ENCODE assay signal across 1 cellular context in the genomic region with DNA sequence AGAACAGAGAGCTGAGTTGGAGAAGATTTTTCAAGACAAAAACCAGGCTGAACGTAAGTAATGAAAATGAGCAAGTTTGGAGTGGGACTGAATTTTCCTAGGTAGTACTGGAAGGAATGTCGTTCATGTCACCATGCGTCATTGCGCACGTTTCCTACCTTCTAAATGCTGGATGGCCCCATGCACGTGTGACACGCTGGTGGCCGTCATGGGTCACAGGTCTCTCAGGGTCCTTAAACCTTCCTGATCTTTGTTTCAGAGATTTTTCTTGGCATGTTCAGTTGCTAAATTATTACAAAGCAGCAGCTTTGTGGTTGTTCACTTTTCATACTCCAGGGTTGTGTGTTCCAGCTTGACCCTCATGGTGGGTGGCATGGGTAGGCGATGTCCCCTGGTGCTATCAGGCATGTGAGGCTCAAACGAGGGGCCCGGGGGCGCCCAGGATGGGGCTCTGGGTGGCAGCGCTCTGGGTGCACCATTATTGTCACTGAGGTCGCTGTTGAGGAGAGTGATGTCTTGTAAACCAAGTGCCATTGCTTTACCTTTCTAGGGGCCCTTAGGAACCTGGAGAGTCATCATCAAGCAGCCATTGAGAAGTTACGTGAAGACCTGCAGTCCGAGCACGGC.
TF ChIP-seq lines count a peak whose summit lies in the region.

No MANE protein-coding gene starts in this region.

TF ChIP-seq in K562, 482 proteins besides CTCF, POLR2A, EP300 and RAD21:
- no peak for TF ChIP-seq ETV5 (CRISPR knock-in tag; IDR thresholded peaks at IDR 0.05; ENCODE audit: low read depth)
- TF ChIP-seq LCOR (CRISPR knock-in tag; IDR thresholded peaks at IDR 0.05): no peak
- TF ChIP-seq HMG20A (CRISPR knock-in tag; conservative IDR thresholded peaks at IDR 0.05): no peak
- no peak for TF ChIP-seq FOXA3 (CRISPR knock-in tag; conservative IDR thresholded peaks at IDR 0.05 in 1 of 2, IDR thresholded peaks at IDR 0.05 in 1 of 2)
- TF ChIP-seq SUPT5H (IDR thresholded peaks at IDR 0.05): no peak
- TF ChIP-seq, protein P1, sequence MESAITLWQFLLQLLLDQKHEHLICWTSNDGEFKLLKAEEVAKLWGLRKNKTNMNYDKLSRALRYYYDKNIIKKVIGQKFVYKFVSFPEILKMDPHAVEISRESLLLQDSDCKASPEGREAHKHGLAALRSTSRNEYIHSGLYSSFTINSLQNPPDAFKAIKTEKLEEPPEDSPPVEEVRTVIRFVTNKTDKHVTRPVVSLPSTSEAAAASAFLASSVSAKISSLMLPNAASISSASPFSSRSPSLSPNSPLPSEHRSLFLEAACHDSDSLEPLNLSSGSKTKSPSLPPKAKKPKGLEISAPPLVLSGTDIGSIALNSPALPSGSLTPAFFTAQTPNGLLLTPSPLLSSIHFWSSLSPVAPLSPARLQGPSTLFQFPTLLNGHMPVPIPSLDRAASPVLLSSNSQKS (CRISPR knock-in tag; IDR thresholded peaks at IDR 0.05): no peak
- no peak for TF ChIP-seq BRF1 (IDR thresholded peaks at IDR 0.05; ENCODE audit: borderline replicate concordance, extremely low read depth, insufficient read length)
- no peak for TF ChIP-seq SMAD1 (IDR thresholded peaks at IDR 0.05; ENCODE audit: low read depth, low read length, partially characterized antibody)
- no peak for TF ChIP-seq ZNF696 (CRISPR knock-in tag; conservative IDR thresholded peaks at IDR 0.05)
- no peak for TF ChIP-seq ZC3H4 (CRISPR knock-in tag; IDR thresholded peaks at IDR 0.05; ENCODE audit: borderline replicate concordance)
- no peak for TF ChIP-seq MTA1 (IDR thresholded peaks at IDR 0.05; ENCODE audit: borderline replicate concordance)
- no peak for TF ChIP-seq ZFX (CRISPR knock-in tag; IDR thresholded peaks at IDR 0.05)
- no peak for TF ChIP-seq KLF13 (tag; IDR thresholded peaks at IDR 0.05; ENCODE audit: borderline replicate concordance, low read depth)
